Comparison of ENCODE assay signal across 8 cellular contexts in genomic region chr7:151519765-151520418, GRCh38. TPM values are rescaled to one million over a fixed set of nuclear protein-coding genes. Genes with fewer than 3 reads are reported as not detected.
DNase-seq lines count a peak whose midpoint lies in the region; ATAC-seq and TF ChIP-seq lines count a peak whose summit lies in the region.

A gene with protein sequence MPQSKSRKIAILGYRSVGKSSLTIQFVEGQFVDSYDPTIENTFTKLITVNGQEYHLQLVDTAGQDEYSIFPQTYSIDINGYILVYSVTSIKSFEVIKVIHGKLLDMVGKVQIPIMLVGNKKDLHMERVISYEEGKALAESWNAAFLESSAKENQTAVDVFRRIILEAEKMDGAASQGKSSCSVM (minus strand): TSS chr7:151519895. CDS start chr7:151519511, 384 bp downstream.

- H3K9ac ChIP-seq in parathyroid adenoma: peak within 1 kb of the TSS; percentile 87

- peak within 1 kb of the TSS; percentile 94 for H3K4me3 Mint-ChIP-seq in activated naive CD8-positive, alpha-beta T cell treated with anti-CD3 and anti-CD28 coated beads, Interleukin-2, amount 50 U/mL, for 24 hours

- H3K4me3 ChIP-seq in cardiac muscle cell (peak within 1 kb of the TSS; percentile 99), parathyroid adenoma (ENCODE audit: low read depth, low read length) (peak within 1 kb of the TSS; percentile 72), tibial nerve (peak within 1 kb of the TSS; percentile 70 to 95 (median 78))

- ATAC-seq in HG02759 (IDR thresholded peaks at IDR 0.05; ENCODE audit: unreplicated experiment): peak; percentile 76
- ATAC-seq in activated naive CD8-positive, alpha-beta T cell treated with anti-CD3 and anti-CD28 coated beads, Interleukin-2, amount 50 U/mL, for 24 hours: peak; percentile 87

- H3K27ac ChIP-seq in cardiac muscle cell (peak within 1 kb of the TSS; percentile 99), parathyroid adenoma (peak within 1 kb of the TSS; percentile 88), tibial nerve (peak within 1 kb of the TSS; percentile 97 to 100 (median 98))

- H3K4me1 ChIP-seq in cardiac muscle cell (ENCODE audit: low read depth) (no peaks in the 10 kb centered on the region), parathyroid adenoma (peaks cover 3% of the 10 kb centered on the region), tibial nerve (peaks cover 0 to 39% (median 12%) of the 10 kb centered on the region in 4 donors)

- H3K4me2 ChIP-seq in parathyroid adenoma (ENCODE audit: low read length): peak within 1 kb of the TSS; percentile 90

- no peaks in the 10 kb centered on the region for H3K9me3 ChIP-seq in cardiac muscle cell (ENCODE audit: low read depth)
- no peaks in the 10 kb centered on the region for H3K9me3 ChIP-seq in parathyroid adenoma (ENCODE audit: control insufficient read depth, low read length)
- no peaks in the 10 kb centered on the region for H3K9me3 ChIP-seq in tibial nerve

- peak; percentile 25 for TF ChIP-seq POLR2A in GM10847 (IDR thresholded peaks at IDR 0.05; ENCODE audit: extremely low read depth, insufficient read length)
- TF ChIP-seq POLR2A in tibial nerve (IDR thresholded peaks at IDR 0.05): peak; percentile 43 to 59

- H3K27ac Mint-ChIP-seq in activated naive CD8-positive, alpha-beta T cell treated with anti-CD3 and anti-CD28 coated beads, Interleukin-2, amount 50 U/mL, for 24 hours: peak within 1 kb of the TSS; percentile 96

- peaks cover 2% of the 10 kb centered on the region for H3K27me3 Mint-ChIP-seq in activated naive CD8-positive, alpha-beta T cell treated with anti-CD3 and anti-CD28 coated beads, Interleukin-2, amount 50 U/mL, for 24 hours

- H3K27me3 ChIP-seq in cardiac muscle cell (no peaks in the 10 kb centered on the region), parathyroid adenoma (ENCODE audit: control insufficient read depth, insufficient read depth, low read length) (no peaks in the 10 kb centered on the region), tibial nerve (no peaks in the 10 kb centered on the region)

- peaks cover 42% of the 10 kb centered on the region for H3K4me1 Mint-ChIP-seq in activated naive CD8-positive, alpha-beta T cell treated with anti-CD3 and anti-CD28 coated beads, Interleukin-2, amount 50 U/mL, for 24 hours

- no peaks in the 10 kb centered on the region for H3K9me3 Mint-ChIP-seq in activated naive CD8-positive, alpha-beta T cell treated with anti-CD3 and anti-CD28 coated beads, Interleukin-2, amount 50 U/mL, for 24 hours

- H3K36me3 ChIP-seq in cardiac muscle cell: no peaks in the 10 kb centered on the region
- H3K36me3 ChIP-seq in parathyroid adenoma (ENCODE audit: control insufficient read depth, insufficient read depth, low read length): no peaks in the 10 kb centered on the region
- H3K36me3 ChIP-seq in tibial nerve: no peaks in the 10 kb centered on the region

- peaks cover 13% of the 10 kb centered on the region for H3K36me3 Mint-ChIP-seq in activated naive CD8-positive, alpha-beta T cell treated with anti-CD3 and anti-CD28 coated beads, Interleukin-2, amount 50 U/mL, for 24 hours (ENCODE audit: low read depth)

- whole genome bisulfite sequencing in tibial nerve, 2 donors: 0 to 1% methylated on average over 42 to 53 of the region's 66 CpGs

- peaks cover 36% of the 10 kb centered on the region for H3K79me2 ChIP-seq in parathyroid adenoma

- peak within 1 kb of the TSS; percentile 98 for H2AFZ ChIP-seq in parathyroid adenoma

- DNase-seq in NCI-H1417 (lab: John Stamatoyannopoulos, UW): peak; percentile 99 to 100 (median 100)
- peak; percentile 98 to 100 for DNase-seq in SW 1271 (lab: John Stamatoyannopoulos, UW)
- peak; percentile 98 for DNase-seq in activated naive CD8-positive, alpha-beta T cell treated with anti-CD3 and anti-CD28 coated beads, Interleukin-2, amount 50 U/mL, for 24 hours
- DNase-seq in cardiac muscle cell (ENCODE audit: low read depth in 1 of 2, low spot score in 1 of 2): peak; percentile 99 to 100
- peak; percentile 94 to 97 for DNase-seq in tibial nerve (ENCODE audit: low spot score in 2 of 2)

- TF ChIP-seq CTCF in cardiac muscle cell (IDR thresholded peaks at IDR 0.05; ENCODE audit: low read depth, low read length): no peak
- no peak for TF ChIP-seq CTCF in parathyroid adenoma (IDR thresholded peaks at IDR 0.05)
- TF ChIP-seq CTCF in tibial nerve (IDR thresholded peaks at IDR 0.05): no peak

- peak; percentile 76 to 80 for TF ChIP-seq EP300 in tibial nerve (IDR thresholded peaks at IDR 0.05)

RNA-seq across cellular contexts. Expression of the gene that starts here (rescaled TPM):
- total RNA-seq in cardiac muscle cell: 89.8 and 127 TPM in 2 replicates
- 157 and 204 TPM in 2 replicates for polyA plus RNA-seq in cardiac muscle cell
- total RNA-seq in tibial nerve: 100 to 1,000 TPM in 3 of 4 donors, 10 to 100 TPM in 1; 95.4 to 128 (median 103) TPM

Comparison
In these comparisons a context has a peak if more than half of its experiments do, and no peak if none do; other contexts are left out.
1. Peak in every context shown above with its lines: DNase-seq, ATAC-seq, H3K4me3 ChIP-seq and H3K27ac ChIP-seq.